20 cellular contexts compared by ENCODE assay signal in genomic region chr3:176974303-176974702, GRCh38.
"Had no signal": no experiment of that assay in that cellular context is flagged by ENCODE, and none has a peak within 500 bp of the region (broad histone marks: within the 10 kb centered on the region; RNA-seq: fewer than 3 reads in every experiment).

No MANE protein-coding gene starts in this region.

- H3K9me3 ChIP-seq: esophagus squamous epithelium, heart left ventricle, transverse colon, uterus had no signal

- H3K4me1 ChIP-seq: esophagus squamous epithelium, transverse colon, uterus had no signal

- FAIRE-seq: islet of Langerhans had no signal

- H3K27ac ChIP-seq: coronary artery, esophagus squamous epithelium, heart left ventricle, transverse colon, uterus had no signal

- H3K4me3 ChIP-seq: coronary artery, esophagus squamous epithelium, heart left ventricle, transverse colon, uterus had no signal

- H3K36me3 ChIP-seq: esophagus squamous epithelium, heart left ventricle, transverse colon, uterus had no signal

- H3K27me3 ChIP-seq: esophagus squamous epithelium, heart left ventricle, transverse colon, uterus had no signal

- DNase-seq: activated CD4-positive, alpha-beta memory T cell treated with anti-CD3 and anti-CD28 coated beads for 36 hours; activated CD4-positive, alpha-beta T cell treated with anti-CD3 and anti-CD28 coated beads for 48 hours; activated effector memory CD4-positive, alpha-beta T cell treated with anti-CD3 and anti-CD28 coated beads, Interleukin-2, amount 50 U/mL, for 16 hours; activated naive CD4-positive, alpha-beta T cell treated with anti-CD3 and anti-CD28 coated beads, Interleukin-2, amount 10 ng/mL, durations not matched to agents 7 days and 5 days; activated T-cell treated with anti-CD3 and anti-CD28 coated beads for 4 hours; amygdala; cerebellar nuclear complex; esophagus squamous epithelium; heart left ventricle; left ventricle myocardium superior; mammary epithelial cell; natural killer cell; retina; stimulated activated CD4-positive, alpha-beta T cell treated with anti-CD3 and anti-CD28 coated beads, Interleukin-2, amount 100 ng/mL, for 48 hours; stimulated activated CD8-positive, alpha-beta memory T cell treated with anti-CD3 and anti-CD28 coated beads, Interleukin-4, amount 100 ng/mL, for 48 hours; stimulated activated naive B cell treated with anti-CD40 and anti-IgM and Interleukin-4, amounts not matched to agents 10 μg/mL and 1 μg/mL and 100 μg/mL, for 72 hours; transverse colon; uterus had no signal

- ATAC-seq: heart left ventricle; left ventricle myocardium superior; natural killer cell; stimulated activated naive B cell treated with anti-CD40 and anti-IgM and Interleukin-4, amounts not matched to agents 10 μg/mL and 1 μg/mL and 100 μg/mL, for 72 hours had no signal
